1 cellular context compared by ENCODE assay signal in the genomic region with DNA sequence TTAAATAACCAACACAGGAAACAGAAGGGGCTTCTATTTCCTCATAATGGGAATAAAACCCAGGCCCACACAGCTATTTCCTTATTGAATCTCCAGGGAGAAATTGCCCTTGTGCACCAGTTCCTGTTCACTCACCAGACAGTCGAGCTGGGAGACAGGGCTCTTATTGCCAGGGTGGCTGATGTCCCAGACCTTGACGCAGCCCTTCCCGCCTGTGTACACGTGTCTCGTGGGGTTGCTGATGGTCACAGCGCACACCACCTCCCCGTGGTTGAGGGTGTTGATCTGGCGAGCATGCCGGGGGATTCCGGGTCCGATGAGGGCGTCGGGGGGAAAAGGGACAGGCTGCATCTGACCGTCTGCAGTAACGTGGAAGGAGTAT.
A peak's percentile ranks its signal among the peaks of the same experiment; 100 is the strongest.
TF ChIP-seq lines count a peak whose summit lies in the region.

No MANE protein-coding gene starts in this region.

TF ChIP-seq in HepG2, 621 proteins besides CTCF, POLR2A, EP300 and RAD21 (continued from another document):
- TF ChIP-seq, protein P1, sequence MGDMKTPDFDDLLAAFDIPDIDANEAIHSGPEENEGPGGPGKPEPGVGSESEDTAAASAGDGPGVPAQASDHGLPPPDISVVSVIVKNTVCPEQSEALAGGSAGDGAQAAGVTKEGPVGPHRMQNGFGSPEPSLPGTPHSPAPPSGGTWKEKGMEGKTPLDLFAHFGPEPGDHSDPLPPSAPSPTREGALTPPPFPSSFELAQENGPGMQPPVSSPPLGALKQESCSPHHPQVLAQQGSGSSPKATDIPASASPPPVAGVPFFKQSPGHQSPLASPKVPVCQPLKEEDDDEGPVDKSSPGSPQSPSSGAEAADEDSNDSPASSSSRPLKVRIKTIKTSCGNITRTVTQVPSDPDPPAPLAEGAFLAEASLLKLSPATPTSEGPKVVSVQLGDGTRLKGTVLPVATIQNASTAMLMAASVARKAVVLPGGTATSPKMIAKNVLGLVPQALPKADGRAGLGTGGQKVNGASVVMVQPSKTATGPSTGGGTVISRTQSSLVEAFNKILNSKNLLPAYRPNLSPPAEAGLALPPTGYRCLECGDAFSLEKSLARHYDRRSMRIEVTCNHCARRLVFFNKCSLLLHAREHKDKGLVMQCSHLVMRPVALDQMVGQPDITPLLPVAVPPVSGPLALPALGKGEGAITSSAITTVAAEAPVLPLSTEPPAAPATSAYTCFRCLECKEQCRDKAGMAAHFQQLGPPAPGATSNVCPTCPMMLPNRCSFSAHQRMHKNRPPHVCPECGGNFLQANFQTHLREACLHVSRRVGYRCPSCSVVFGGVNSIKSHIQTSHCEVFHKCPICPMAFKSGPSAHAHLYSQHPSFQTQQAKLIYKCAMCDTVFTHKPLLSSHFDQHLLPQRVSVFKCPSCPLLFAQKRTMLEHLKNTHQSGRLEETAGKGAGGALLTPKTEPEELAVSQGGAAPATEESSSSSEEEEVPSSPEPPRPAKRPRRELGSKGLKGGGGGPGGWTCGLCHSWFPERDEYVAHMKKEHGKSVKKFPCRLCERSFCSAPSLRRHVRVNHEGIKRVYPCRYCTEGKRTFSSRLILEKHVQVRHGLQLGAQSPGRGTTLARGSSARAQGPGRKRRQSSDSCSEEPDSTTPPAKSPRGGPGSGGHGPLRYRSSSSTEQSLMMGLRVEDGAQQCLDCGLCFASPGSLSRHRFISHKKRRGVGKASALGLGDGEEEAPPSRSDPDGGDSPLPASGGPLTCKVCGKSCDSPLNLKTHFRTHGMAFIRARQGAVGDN (CRISPR knock-in tag; IDR thresholded peaks at IDR 0.05) = peak; percentile 45; the same call in 1 of the 2 replicates
